1 cellular context compared by ENCODE assay signal in genomic region chr1:155967410-155968400, GRCh38.
A peak's percentile ranks its signal among the peaks of the same experiment; 100 is the strongest.
TF ChIP-seq lines count a peak whose summit lies in the region.

No MANE protein-coding gene starts in this region.

TF ChIP-seq in HepG2, 621 proteins besides CTCF, POLR2A, EP300 and RAD21 (continued from another document and continues in another):
- TF ChIP-seq POGK (CRISPR knock-in tag; conservative IDR thresholded peaks at IDR 0.05) = peak; percentile 75; the same call in 1 of the 2 replicates
- TF ChIP-seq SALL1 (CRISPR knock-in tag; IDR thresholded peaks at IDR 0.05) = peak; percentile 92
- no peak for TF ChIP-seq CBX2 (IDR thresholded peaks at IDR 0.05; ENCODE audit: low read depth, low read length)
- 0 out of 2 replicates have a peak, but pooled peaks have one; percentile 36 for TF ChIP-seq CBX2 (CRISPR knock-in tag; IDR thresholded peaks at IDR 0.05; ENCODE audit: low read depth)
- TF ChIP-seq HMGXB4 (CRISPR knock-in tag; IDR thresholded peaks at IDR 0.05; ENCODE audit: borderline replicate concordance in 1 of 2, low read depth in 1 of 2) = peak; percentile 45 to 56; a peak in 2 of 4 replicates
- no peak for TF ChIP-seq KDM4B (CRISPR knock-in tag; IDR thresholded peaks at IDR 0.05)
- 0 out of 2 replicates have a peak, but pooled peaks have one; percentile 58 for TF ChIP-seq ZNF691 (CRISPR knock-in tag; IDR thresholded peaks at IDR 0.05; ENCODE audit: borderline replicate concordance, low read depth)
- peak; percentile 56; the same call in 1 of the 2 replicates for TF ChIP-seq ERF (CRISPR knock-in tag; IDR thresholded peaks at IDR 0.05)
- TF ChIP-seq ZBTB8A (CRISPR knock-in tag; IDR thresholded peaks at IDR 0.05; ENCODE audit: borderline replicate concordance, low read depth) = no peak
- no peak for TF ChIP-seq ATRX (CRISPR knock-in tag; IDR thresholded peaks at IDR 0.05; ENCODE audit: borderline replicate concordance)
- TF ChIP-seq ZNF317 (CRISPR knock-in tag; IDR thresholded peaks at IDR 0.05) = no peak
- no peak for TF ChIP-seq MATR3 (CRISPR knock-in tag; IDR thresholded peaks at IDR 0.05)
- TF ChIP-seq PAX8 (CRISPR knock-in tag; IDR thresholded peaks at IDR 0.05; ENCODE audit: borderline replicate concordance) = no peak
- no peak for TF ChIP-seq ZNF782 (CRISPR knock-in tag; IDR thresholded peaks at IDR 0.05; ENCODE audit: borderline replicate concordance)
- peak; percentile 62; the same call in 1 of the 2 replicates for TF ChIP-seq ZNF33B (CRISPR knock-in tag; IDR thresholded peaks at IDR 0.05)
- peak; percentile 31 for TF ChIP-seq FOXP4 (CRISPR knock-in tag; IDR thresholded peaks at IDR 0.05)
- TF ChIP-seq PPARG (CRISPR knock-in tag; conservative IDR thresholded peaks at IDR 0.05) = peak; percentile 48; the same call in 1 of the 2 replicates
- TF ChIP-seq ZNF549 (CRISPR knock-in tag; IDR thresholded peaks at IDR 0.05) = no peak
- TF ChIP-seq ATF7 (IDR thresholded peaks at IDR 0.05) = no peak
- TF ChIP-seq ATF7 (CRISPR knock-in tag; IDR thresholded peaks at IDR 0.05) = no peak
- TF ChIP-seq ZNF17 (CRISPR knock-in tag; IDR thresholded peaks at IDR 0.05) = no peak
- TF ChIP-seq ZNF556 (CRISPR knock-in tag; IDR thresholded peaks at IDR 0.05; ENCODE audit: borderline replicate concordance) = no peak
- TF ChIP-seq NKX3-1 (CRISPR knock-in tag; IDR thresholded peaks at IDR 0.05) = no peak
- no peak for TF ChIP-seq E2F2 (CRISPR knock-in tag; IDR thresholded peaks at IDR 0.05; ENCODE audit: borderline replicate concordance)
- no peak for TF ChIP-seq TAF1 (CRISPR knock-in tag; IDR thresholded peaks at IDR 0.05)
- no peak for TF ChIP-seq NFE2 (CRISPR knock-in tag; IDR thresholded peaks at IDR 0.05)
- TF ChIP-seq TBL1XR1 (IDR thresholded peaks at IDR 0.05; ENCODE audit: borderline replicate concordance, low read length, partially characterized antibody) = no peak
- TF ChIP-seq RBAK (CRISPR knock-in tag; IDR thresholded peaks at IDR 0.05) = no peak
- peak; percentile 88; the same call in 1 of the 2 replicates for TF ChIP-seq ZNF724P (CRISPR knock-in tag; IDR thresholded peaks at IDR 0.05; ENCODE audit: borderline replicate concordance)
- TF ChIP-seq MLXIP (CRISPR knock-in tag; IDR thresholded peaks at IDR 0.05; ENCODE audit: borderline replicate concordance) = no peak
- TF ChIP-seq TAF15 (IDR thresholded peaks at IDR 0.05; ENCODE audit: low read depth, low read length, poor library complexity, severe bottlenecking) = no peak
- TF ChIP-seq THAP7 (CRISPR knock-in tag; IDR thresholded peaks at IDR 0.05) = no peak
- no peak for TF ChIP-seq GTF2F1 (IDR thresholded peaks at IDR 0.05; ENCODE audit: low read length)
- no peak for TF ChIP-seq ZFAT (CRISPR knock-in tag; conservative IDR thresholded peaks at IDR 0.05)
- no peak for TF ChIP-seq PRPF4 (IDR thresholded peaks at IDR 0.05; ENCODE audit: low read depth, low read length, poor library complexity, severe bottlenecking)
- TF ChIP-seq IKZF1 (IDR thresholded peaks at IDR 0.05) = no peak
- peak; percentile 47; the same call in 1 of the 2 replicates for TF ChIP-seq IRF9 (CRISPR knock-in tag; IDR thresholded peaks at IDR 0.05; ENCODE audit: borderline replicate concordance)
- TF ChIP-seq CHD2 (IDR thresholded peaks at IDR 0.05; ENCODE audit: low read depth, low read length) = no peak
- no peak for TF ChIP-seq AGO1 (IDR thresholded peaks at IDR 0.05; ENCODE audit: low read depth, low read length, poor library complexity, severe bottlenecking)
- no peak for TF ChIP-seq NFKBIZ (CRISPR knock-in tag; IDR thresholded peaks at IDR 0.05)
- TF ChIP-seq ZNF333 (CRISPR knock-in tag; IDR thresholded peaks at IDR 0.05; ENCODE audit: borderline replicate concordance) = no peak
- TF ChIP-seq ZNF883 (CRISPR knock-in tag; IDR thresholded peaks at IDR 0.05; ENCODE audit: not compliant biosample characterization) = peak; percentile 96
- 0 out of 2 replicates have a peak, but pooled peaks have one; percentile 57 for TF ChIP-seq GLI4 (CRISPR knock-in tag; IDR thresholded peaks at IDR 0.05; ENCODE audit: borderline replicate concordance)
- no peak for TF ChIP-seq ZNF558 (CRISPR knock-in tag; IDR thresholded peaks at IDR 0.05; ENCODE audit: borderline replicate concordance)
- TF ChIP-seq KDM6A (CRISPR knock-in tag; IDR thresholded peaks at IDR 0.05; ENCODE audit: low read depth) = peak; percentile 57; the same call in 1 of the 2 replicates
- peak; percentile 80 for TF ChIP-seq ZBTB38 (CRISPR knock-in tag; IDR thresholded peaks at IDR 0.05)
- peak; percentile 72 for TF ChIP-seq ARID5B (CRISPR knock-in tag; IDR thresholded peaks at IDR 0.05)
- no peak for TF ChIP-seq ZSCAN20 (CRISPR knock-in tag; IDR thresholded peaks at IDR 0.05; ENCODE audit: borderline replicate concordance)
- no peak for TF ChIP-seq SATB2 (CRISPR knock-in tag; IDR thresholded peaks at IDR 0.05)
- no peak for TF ChIP-seq FOXP1 (IDR thresholded peaks at IDR 0.05)
- TF ChIP-seq FOXP1 (CRISPR knock-in tag; IDR thresholded peaks at IDR 0.05) = no peak
- TF ChIP-seq DRAP1 (CRISPR knock-in tag; IDR thresholded peaks at IDR 0.05) = 0 out of 2 replicates have a peak, but pooled peaks have one; percentile 24
- TF ChIP-seq SRY (CRISPR knock-in tag; IDR thresholded peaks at IDR 0.05) = no peak
- TF ChIP-seq ZNF660 (CRISPR knock-in tag; IDR thresholded peaks at IDR 0.05; ENCODE audit: borderline replicate concordance, low read depth) = no peak
- no peak for TF ChIP-seq ZNF552 (CRISPR knock-in tag; IDR thresholded peaks at IDR 0.05; ENCODE audit: borderline replicate concordance)
